ENCODE assay signal across 2 cellular contexts in the genomic region with DNA sequence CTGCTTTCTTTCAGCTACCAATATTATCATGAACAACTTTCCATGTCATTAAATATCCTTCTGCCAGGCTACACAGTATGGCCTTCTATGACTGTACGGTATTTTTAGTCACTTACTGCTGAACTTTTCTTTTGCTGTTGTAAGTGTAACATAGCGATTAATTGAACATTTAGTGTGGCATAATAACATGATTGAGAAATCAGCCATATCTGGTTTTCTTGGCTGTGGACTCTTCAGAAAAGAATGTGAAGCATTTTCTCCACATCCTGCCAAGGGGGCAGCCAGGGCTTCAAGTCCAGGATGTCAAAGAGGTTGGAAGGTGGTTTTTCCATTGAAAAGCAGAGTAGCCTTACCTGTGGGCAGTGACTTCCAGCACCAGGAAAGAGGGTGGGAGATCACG.
TF ChIP-seq lines count a peak whose summit lies in the region.

No MANE protein-coding gene starts in this region.

TF ChIP-seq in K562, 482 proteins besides CTCF, POLR2A, EP300 and RAD21:
- TF ChIP-seq SMARCB1 (IDR thresholded peaks at IDR 0.05; ENCODE audit: insufficient read length, low read depth) (no peak), ZNF785 (CRISPR knock-in tag; IDR thresholded peaks at IDR 0.05) (no peak), ETV6 (IDR thresholded peaks at IDR 0.05; ENCODE audit: borderline replicate concordance in 1 of 2, low read depth in 2 of 2, low read length in 1 of 2) (no peak), ETV6 (CRISPR knock-in tag; IDR thresholded peaks at IDR 0.05; ENCODE audit: borderline replicate concordance) (no peak), PTBP1 (IDR thresholded peaks at IDR 0.05; ENCODE audit: low read depth, low read length) (no peak), CCAR2 (IDR thresholded peaks at IDR 0.05; ENCODE audit: low read depth, low read length) (no peak), SAFB2 (IDR thresholded peaks at IDR 0.05; ENCODE audit: borderline replicate concordance, low read depth, low read length, severe bottlenecking) (no peak), FOXK1 (CRISPR knock-in tag; IDR thresholded peaks at IDR 0.05; ENCODE audit: borderline replicate concordance) (no peak), BDP1 (IDR thresholded peaks at IDR 0.05; ENCODE audit: insufficient read depth, insufficient read length) (no peak)
- TF ChIP-seq, protein P1, sequence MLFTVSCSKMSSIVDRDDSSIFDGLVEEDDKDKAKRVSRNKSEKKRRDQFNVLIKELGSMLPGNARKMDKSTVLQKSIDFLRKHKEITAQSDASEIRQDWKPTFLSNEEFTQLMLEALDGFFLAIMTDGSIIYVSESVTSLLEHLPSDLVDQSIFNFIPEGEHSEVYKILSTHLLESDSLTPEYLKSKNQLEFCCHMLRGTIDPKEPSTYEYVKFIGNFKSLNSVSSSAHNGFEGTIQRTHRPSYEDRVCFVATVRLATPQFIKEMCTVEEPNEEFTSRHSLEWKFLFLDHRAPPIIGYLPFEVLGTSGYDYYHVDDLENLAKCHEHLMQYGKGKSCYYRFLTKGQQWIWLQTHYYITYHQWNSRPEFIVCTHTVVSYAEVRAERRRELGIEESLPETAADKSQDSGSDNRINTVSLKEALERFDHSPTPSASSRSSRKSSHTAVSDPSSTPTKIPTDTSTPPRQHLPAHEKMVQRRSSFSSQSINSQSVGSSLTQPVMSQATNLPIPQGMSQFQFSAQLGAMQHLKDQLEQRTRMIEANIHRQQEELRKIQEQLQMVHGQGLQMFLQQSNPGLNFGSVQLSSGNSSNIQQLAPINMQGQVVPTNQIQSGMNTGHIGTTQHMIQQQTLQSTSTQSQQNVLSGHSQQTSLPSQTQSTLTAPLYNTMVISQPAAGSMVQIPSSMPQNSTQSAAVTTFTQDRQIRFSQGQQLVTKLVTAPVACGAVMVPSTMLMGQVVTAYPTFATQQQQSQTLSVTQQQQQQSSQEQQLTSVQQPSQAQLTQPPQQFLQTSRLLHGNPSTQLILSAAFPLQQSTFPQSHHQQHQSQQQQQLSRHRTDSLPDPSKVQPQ (CRISPR knock-in tag; IDR thresholded peaks at IDR 0.05; ENCODE audit: borderline replicate concordance): no peak

TF ChIP-seq in GM23338, 12 proteins besides CTCF, POLR2A, EP300 and RAD21:
- TF ChIP-seq, protein P2, sequence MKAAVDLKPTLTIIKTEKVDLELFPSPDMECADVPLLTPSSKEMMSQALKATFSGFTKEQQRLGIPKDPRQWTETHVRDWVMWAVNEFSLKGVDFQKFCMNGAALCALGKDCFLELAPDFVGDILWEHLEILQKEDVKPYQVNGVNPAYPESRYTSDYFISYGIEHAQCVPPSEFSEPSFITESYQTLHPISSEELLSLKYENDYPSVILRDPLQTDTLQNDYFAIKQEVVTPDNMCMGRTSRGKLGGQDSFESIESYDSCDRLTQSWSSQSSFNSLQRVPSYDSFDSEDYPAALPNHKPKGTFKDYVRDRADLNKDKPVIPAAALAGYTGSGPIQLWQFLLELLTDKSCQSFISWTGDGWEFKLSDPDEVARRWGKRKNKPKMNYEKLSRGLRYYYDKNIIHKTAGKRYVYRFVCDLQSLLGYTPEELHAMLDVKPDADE (IDR thresholded peaks at IDR 0.05): no peak
- TF ChIP-seq, protein P3, sequence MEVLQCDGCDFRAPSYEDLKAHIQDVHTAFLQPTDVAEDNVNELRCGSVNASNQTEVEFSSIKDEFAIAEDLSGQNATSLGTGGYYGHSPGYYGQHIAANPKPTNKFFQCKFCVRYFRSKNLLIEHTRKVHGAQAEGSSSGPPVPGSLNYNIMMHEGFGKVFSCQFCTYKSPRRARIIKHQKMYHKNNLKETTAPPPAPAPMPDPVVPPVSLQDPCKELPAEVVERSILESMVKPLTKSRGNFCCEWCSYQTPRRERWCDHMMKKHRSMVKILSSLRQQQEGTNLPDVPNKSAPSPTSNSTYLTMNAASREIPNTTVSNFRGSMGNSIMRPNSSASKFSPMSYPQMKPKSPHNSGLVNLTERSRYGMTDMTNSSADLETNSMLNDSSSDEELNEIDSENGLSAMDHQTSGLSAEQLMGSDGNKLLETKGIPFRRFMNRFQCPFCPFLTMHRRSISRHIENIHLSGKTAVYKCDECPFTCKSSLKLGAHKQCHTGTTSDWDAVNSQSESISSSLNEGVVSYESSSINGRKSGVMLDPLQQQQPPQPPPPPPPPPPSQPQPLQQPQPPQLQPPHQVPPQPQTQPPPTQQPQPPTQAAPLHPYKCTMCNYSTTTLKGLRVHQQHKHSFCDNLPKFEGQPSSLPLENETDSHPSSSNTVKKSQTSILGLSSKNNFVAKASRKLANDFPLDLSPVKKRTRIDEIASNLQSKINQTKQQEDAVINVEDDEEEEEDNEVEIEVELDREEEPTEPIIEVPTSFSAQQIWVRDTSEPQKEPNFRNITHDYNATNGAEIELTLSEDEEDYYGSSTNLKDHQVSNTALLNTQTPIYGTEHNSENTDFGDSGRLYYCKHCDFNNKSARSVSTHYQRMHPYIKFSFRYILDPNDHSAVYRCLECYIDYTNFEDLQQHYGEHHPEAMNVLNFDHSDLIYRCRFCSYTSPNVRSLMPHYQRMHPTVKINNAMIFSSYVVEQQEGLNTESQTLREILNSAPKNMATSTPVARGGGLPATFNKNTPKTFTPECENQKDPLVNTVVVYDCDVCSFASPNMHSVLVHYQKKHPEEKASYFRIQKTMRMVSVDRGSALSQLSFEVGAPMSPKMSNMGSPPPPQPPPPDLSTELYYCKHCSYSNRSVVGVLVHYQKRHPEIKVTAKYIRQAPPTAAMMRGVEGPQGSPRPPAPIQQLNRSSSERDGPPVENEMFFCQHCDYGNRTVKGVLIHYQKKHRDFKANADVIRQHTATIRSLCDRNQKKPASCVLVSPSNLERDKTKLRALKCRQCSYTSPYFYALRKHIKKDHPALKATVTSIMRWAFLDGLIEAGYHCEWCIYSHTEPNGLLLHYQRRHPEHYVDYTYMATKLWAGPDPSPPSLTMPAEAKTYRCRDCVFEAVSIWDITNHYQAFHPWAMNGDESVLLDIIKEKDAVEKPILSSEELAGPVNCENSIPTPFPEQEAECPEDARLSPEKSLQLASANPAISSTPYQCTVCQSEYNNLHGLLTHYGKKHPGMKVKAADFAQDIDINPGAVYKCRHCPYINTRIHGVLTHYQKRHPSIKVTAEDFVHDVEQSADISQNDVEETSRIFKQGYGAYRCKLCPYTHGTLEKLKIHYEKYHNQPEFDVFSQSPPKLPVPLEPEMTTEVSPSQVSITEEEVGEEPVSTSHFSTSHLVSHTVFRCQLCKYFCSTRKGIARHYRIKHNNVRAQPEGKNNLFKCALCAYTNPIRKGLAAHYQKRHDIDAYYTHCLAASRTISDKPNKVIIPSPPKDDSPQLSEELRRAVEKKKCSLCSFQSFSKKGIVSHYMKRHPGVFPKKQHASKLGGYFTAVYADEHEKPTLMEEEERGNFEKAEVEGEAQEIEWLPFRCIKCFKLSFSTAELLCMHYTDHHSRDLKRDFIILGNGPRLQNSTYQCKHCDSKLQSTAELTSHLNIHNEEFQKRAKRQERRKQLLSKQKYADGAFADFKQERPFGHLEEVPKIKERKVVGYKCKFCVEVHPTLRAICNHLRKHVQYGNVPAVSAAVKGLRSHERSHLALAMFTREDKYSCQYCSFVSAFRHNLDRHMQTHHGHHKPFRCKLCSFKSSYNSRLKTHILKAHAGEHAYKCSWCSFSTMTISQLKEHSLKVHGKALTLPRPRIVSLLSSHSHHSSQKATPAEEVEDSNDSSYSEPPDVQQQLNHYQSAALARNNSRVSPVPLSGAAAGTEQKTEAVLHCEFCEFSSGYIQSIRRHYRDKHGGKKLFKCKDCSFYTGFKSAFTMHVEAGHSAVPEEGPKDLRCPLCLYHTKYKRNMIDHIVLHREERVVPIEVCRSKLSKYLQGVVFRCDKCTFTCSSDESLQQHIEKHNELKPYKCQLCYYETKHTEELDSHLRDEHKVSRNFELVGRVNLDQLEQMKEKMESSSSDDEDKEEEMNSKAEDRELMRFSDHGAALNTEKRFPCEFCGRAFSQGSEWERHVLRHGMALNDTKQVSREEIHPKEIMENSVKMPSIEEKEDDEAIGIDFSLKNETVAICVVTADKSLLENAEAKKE (CRISPR knock-in tag; IDR thresholded peaks at IDR 0.05): no peak
- TF ChIP-seq CREB1 (CRISPR knock-in tag; IDR thresholded peaks at IDR 0.05; ENCODE audit: low read depth) (no peak), NANOG (IDR thresholded peaks at IDR 0.05; ENCODE audit: borderline replicate concordance) (no peak), EZH2 (IDR thresholded peaks at IDR 0.05; ENCODE audit: low read depth, unreplicated experiment) (no peak), ZNF114 (CRISPR knock-in tag; IDR thresholded peaks at IDR 0.05) (no peak), STAT1 (IDR thresholded peaks at IDR 0.05; ENCODE audit: unreplicated experiment) (no peak), ZNF331 (CRISPR knock-in tag; IDR thresholded peaks at IDR 0.05; ENCODE audit: low read depth) (no peak), JUNB (IDR thresholded peaks at IDR 0.05; ENCODE audit: unreplicated experiment) (no peak), POLR2AphosphoS5 (IDR thresholded peaks at IDR 0.05; ENCODE audit: low read depth) (no peak), EZH2phosphoT487 (IDR thresholded peaks at IDR 0.05; ENCODE audit: unreplicated experiment) (no peak)
- TF ChIP-seq, protein P4, sequence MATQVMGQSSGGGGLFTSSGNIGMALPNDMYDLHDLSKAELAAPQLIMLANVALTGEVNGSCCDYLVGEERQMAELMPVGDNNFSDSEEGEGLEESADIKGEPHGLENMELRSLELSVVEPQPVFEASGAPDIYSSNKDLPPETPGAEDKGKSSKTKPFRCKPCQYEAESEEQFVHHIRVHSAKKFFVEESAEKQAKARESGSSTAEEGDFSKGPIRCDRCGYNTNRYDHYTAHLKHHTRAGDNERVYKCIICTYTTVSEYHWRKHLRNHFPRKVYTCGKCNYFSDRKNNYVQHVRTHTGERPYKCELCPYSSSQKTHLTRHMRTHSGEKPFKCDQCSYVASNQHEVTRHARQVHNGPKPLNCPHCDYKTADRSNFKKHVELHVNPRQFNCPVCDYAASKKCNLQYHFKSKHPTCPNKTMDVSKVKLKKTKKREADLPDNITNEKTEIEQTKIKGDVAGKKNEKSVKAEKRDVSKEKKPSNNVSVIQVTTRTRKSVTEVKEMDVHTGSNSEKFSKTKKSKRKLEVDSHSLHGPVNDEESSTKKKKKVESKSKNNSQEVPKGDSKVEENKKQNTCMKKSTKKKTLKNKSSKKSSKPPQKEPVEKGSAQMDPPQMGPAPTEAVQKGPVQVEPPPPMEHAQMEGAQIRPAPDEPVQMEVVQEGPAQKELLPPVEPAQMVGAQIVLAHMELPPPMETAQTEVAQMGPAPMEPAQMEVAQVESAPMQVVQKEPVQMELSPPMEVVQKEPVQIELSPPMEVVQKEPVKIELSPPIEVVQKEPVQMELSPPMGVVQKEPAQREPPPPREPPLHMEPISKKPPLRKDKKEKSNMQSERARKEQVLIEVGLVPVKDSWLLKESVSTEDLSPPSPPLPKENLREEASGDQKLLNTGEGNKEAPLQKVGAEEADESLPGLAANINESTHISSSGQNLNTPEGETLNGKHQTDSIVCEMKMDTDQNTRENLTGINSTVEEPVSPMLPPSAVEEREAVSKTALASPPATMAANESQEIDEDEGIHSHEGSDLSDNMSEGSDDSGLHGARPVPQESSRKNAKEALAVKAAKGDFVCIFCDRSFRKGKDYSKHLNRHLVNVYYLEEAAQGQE (IDR thresholded peaks at IDR 0.05; ENCODE audit: unreplicated experiment): no peak
